Comparison of ENCODE assay signal across 8 cellular contexts in the genomic region with DNA sequence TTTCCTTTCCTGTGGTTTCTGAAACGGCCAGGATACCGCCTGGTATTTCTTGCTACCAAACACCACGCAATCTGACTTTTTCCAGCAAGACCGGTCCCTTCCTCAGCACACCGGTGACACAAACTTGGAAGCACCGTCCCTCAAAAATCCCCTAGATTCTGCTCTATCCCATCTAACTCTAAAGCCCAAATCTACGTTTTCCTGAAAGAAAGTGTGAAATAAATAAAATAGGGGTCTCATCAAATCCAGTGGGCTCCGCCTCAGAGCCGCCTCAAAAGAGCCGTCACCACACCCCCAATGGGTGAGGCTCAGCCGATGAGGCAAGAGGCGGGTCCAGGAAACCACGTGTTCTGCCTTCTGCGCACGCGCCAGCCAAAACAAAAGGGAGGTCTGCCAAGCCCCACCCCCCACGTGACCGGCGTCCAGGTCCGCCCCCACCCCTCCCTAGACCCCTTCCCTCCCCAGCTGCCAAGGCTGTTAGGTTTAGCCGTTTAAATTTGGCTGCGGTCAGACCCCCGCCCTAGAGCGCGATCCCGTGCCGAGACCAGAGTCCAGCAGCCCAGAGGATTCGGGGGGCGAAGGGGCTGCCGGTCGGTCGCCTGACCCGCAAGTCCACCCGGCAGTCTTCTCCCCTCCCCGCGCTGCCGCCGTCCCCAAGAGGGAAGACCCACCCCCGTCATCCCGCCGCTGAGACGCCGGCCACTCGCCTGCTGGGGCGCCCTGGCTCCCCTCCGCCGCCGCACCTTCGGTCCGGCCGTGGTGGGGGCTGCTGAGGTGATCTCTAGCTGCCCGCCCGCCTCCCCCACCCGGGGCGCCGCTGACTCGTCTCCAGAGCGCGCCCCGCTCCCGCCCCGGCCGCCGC. TPM values are rescaled to one million over a fixed set of nuclear protein-coding genes. Genes with fewer than 3 reads are reported as not detected.
DNase-seq lines count a peak whose midpoint lies in the region; ATAC-seq and TF ChIP-seq lines count a peak whose summit lies in the region.

No MANE protein-coding gene starts in this region.

- H3K27me3 Mint-ChIP-seq in Caco-2 (ENCODE audit: insufficient read depth, unreplicated experiment) = no peaks in the 10 kb centered on the region

- H4K5ac ChIP-seq in mesendoderm (ENCODE audit: low read length) = no peak overlapping the region

- no CpG with 5 or more reads among the region's 64 CpGs for WGBS in mesendoderm (ENCODE audit: extremely low coverage, insufficient coverage, low lambda C conversion rate)

- peaks cover 17% of the 10 kb centered on the region for H3K4me1 Mint-ChIP-seq in Caco-2 (ENCODE audit: low read depth, unreplicated experiment)

- intact Hi-C loops in Caco-2 (cut with micrococcal nuclease; ENCODE audit: unreplicated experiment) = loop anchor here (1.0 to 10.0 kb wide), 7 partner anchors 11 to 1903 kb away; a partner anchor contains a TSS

- peak overlapping the region; percentile 90 for H3K27ac ChIP-seq in mesendoderm (ENCODE audit: low read depth, low read length)

- H3K4me1 ChIP-seq in Caco-2 = 0 out of 2 replicates have a peak, but pooled peaks cover 7% of the 10 kb centered on the region
- H3K4me1 ChIP-seq in endocrine pancreas (ENCODE audit: control insufficient read depth, insufficient read depth, low read length) = peaks cover 33% of the 10 kb centered on the region
- no peaks in the 10 kb centered on the region for H3K4me1 ChIP-seq in mesendoderm (ENCODE audit: control insufficient read depth, low read depth, low read length)

- H2BK5ac ChIP-seq in mesendoderm (ENCODE audit: low read length) = no peak overlapping the region

- CTCF ChIA-PET in Caco-2 (lab: Charles Lee) = interaction anchor here (0.6 to 0.7 kb wide), 4 partner anchors 210 to 1667 kb away, joined by 3 to 4 read pairs (median 4); no protein-coding TSS in a partner anchor

- no peaks in the 10 kb centered on the region for H3K36me3 ChIP-seq in Caco-2 (ENCODE audit: control insufficient read depth, insufficient read depth, low read length)
- no peaks in the 10 kb centered on the region for H3K36me3 ChIP-seq in endocrine pancreas (ENCODE audit: control insufficient read depth, insufficient read depth, low read length)
- no peaks in the 10 kb centered on the region for H3K36me3 ChIP-seq in mesendoderm (ENCODE audit: control insufficient read depth, insufficient read depth, low read length)

- H3K9me3 ChIP-seq in Caco-2 (no peaks in the 10 kb centered on the region), endocrine pancreas (ENCODE audit: control insufficient read depth, low read length) (no peaks in the 10 kb centered on the region)

- H2BK15ac ChIP-seq in mesendoderm (replicated peaks; ENCODE audit: low read depth) = no peak overlapping the region

- DNase-seq in Caco-2 (peak; percentile 97 to 98), HUDEP-2 (lab: John Stamatoyannopoulos, UW; ENCODE audit: unreplicated experiment in 76 of 76) (peak; percentile 21 to 97 (median 91)), NOMO-1 treated with dmso at 0.1 percent for 144 hours (lab: John Stamatoyannopoulos, UW; ENCODE audit: unreplicated experiment) (peak; percentile 90), mesendoderm (peak; percentile 98)
- DNase-seq in activated CD8-positive, alpha-beta memory T cell treated with anti-CD3 and anti-CD28 coated beads, Interleukin-2, amount 50 U/mL, for 24 hours (ENCODE audit: extremely low read depth) = peak; percentile 94
- peak; percentile 95 for DNase-seq in stimulated activated CD8-positive, alpha-beta memory T cell treated with anti-CD3 and anti-CD28 coated beads, Interleukin-12 subunit alpha, Interleukin-12 subunit beta, amount 100 ng/mL, for 4 hours (ENCODE audit: low read depth)

- peak overlapping the region; percentile 46 for H3K4ac ChIP-seq in mesendoderm (ENCODE audit: low read depth, low read length)

- H3K9ac ChIP-seq in endocrine pancreas (ENCODE audit: control insufficient read depth, insufficient read depth, low read length) (peak overlapping the region; percentile 86), mesendoderm (ENCODE audit: low read length) (peak overlapping the region; percentile 78)

- BruUV-seq in Caco-2 (replicated peaks; lab: Mats Ljungman, UMichigan) = TSS peak; percentile 45

- H3K56ac ChIP-seq in mesendoderm (ENCODE audit: low read length) = peak overlapping the region; percentile 86

- H2BK120ac ChIP-seq in mesendoderm (ENCODE audit: low read depth, low read length) = no peak overlapping the region

- no peak overlapping the region for H4K8ac ChIP-seq in mesendoderm (ENCODE audit: low read depth, low read length)

- H3K23ac ChIP-seq in mesendoderm (ENCODE audit: low read length) = no peak overlapping the region

- no peaks in the 10 kb centered on the region for H3K79me2 ChIP-seq in mesendoderm (ENCODE audit: control insufficient read depth, insufficient read depth, low read length)

- peak overlapping the region; percentile 93 for H3K27ac Mint-ChIP-seq in Caco-2 (ENCODE audit: unreplicated experiment)

- POLR2A ChIA-PET in Caco-2 (lab: Charles Lee) = interaction anchor here (0.6 kb wide), 2 partner anchors 20 to 179 kb away, joined by 3 to 5 read pairs; no protein-coding TSS in a partner anchor

- no peak overlapping the region for H2AK5ac ChIP-seq in mesendoderm (ENCODE audit: low read length)

- peaks cover 15% of the 10 kb centered on the region for H3K36me3 Mint-ChIP-seq in Caco-2 (ENCODE audit: insufficient read depth, unreplicated experiment)

- H3K79me1 ChIP-seq in mesendoderm (ENCODE audit: low read length) = no peaks in the 10 kb centered on the region

- peak; percentile 64 for ATAC-seq in GM21390 (IDR thresholded peaks at IDR 0.05; ENCODE audit: unreplicated experiment)

- H3K9me3 Mint-ChIP-seq in Caco-2 (ENCODE audit: unreplicated experiment) = no peaks in the 10 kb centered on the region

- peak overlapping the region; percentile 84 for H3K4me3 ChIP-seq in Caco-2 (ENCODE audit: low read depth, low read length)
- peak overlapping the region; percentile 98 for H3K4me3 ChIP-seq in endocrine pancreas (ENCODE audit: control insufficient read depth, insufficient read depth, low read length)
- peak overlapping the region; percentile 64 for H3K4me3 ChIP-seq in mesendoderm (ENCODE audit: low read length)

- peak overlapping the region; percentile 71 for H3K4me2 ChIP-seq in mesendoderm (ENCODE audit: low read length)

- no peak for TF ChIP-seq CTCF in Caco-2 (IDR thresholded peaks at IDR 0.05; ENCODE audit: insufficient read depth in 1 of 2, low read depth in 1 of 2, low read length in 1 of 2, severe bottlenecking in 1 of 2, unreplicated experiment in 1 of 2)

- H3K4me3 Mint-ChIP-seq in Caco-2 (ENCODE audit: unreplicated experiment) = peak overlapping the region; percentile 94

- H3K27me3 ChIP-seq in Caco-2 (replicated peaks; ENCODE audit: control insufficient read depth, insufficient read depth, low read length) = no peaks in the 10 kb centered on the region
- H3K27me3 ChIP-seq in endocrine pancreas (ENCODE audit: control insufficient read depth, insufficient read depth, low read length) = no peaks in the 10 kb centered on the region
- H3K27me3 ChIP-seq in mesendoderm (ENCODE audit: insufficient read depth, low read length, poor library complexity) = no peaks in the 10 kb centered on the region

- H3K18ac ChIP-seq in mesendoderm (ENCODE audit: low read length) = peak overlapping the region; percentile 98

RNA-seq across cellular contexts. Expression of a gene that starts 0.5 kb away (rescaled TPM):
- total RNA-seq in Caco-2 (2022) = 5.3 and 5.7 TPM in 2 replicates
- 3.8 TPM for polyA plus RNA-seq in mesendoderm (2013, experiment 1 of 2)
- polyA plus RNA-seq in mesendoderm (2013, experiment 2 of 2) = 3.9 TPM

RNA-seq across cellular contexts. Expression of a gene that starts 54.6 kb away (rescaled TPM):
- not detected in 2 replicates for total RNA-seq in Caco-2 (2022)
- 0.80 TPM for polyA plus RNA-seq in mesendoderm (2013, experiment 1 of 2)
- 1.0 TPM for polyA plus RNA-seq in mesendoderm (2013, experiment 2 of 2)

Comparison
In these comparisons a context has a peak if more than half of its experiments do, and no peak if none do; other contexts are left out.
1. Peak in every context shown above with its lines: DNase-seq, ATAC-seq, H3K4me3 ChIP-seq and H3K27ac ChIP-seq.